In the genomic region with DNA sequence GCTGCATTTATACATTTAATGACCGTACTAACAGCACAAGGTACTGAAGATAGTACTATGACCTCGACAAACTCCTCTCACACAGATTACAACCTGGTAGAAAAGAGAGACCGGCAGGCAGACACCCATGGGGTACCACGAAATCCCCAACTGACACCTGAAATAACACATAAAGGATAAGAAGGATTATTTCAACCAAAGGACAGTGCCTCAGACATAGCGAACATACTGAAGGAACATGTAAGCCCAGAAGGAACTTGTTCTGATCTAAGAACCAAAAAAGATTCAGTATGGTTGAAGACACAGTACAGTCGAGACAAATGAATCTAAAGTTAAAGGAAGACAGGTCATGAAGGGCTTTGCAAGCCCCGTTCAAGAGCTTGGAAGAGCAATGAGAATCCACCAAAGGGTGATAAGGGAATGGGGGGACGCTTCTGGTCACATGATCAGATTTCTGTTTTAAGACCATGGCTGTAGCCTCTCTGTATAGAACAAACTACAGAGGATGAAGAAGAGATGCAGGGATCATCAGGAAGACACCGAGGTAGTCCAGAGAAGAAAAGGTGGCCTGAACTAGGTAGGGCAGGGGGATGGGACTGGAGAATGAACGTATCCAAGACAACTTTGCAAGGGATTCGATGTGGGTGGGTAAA, we compare ENCODE assay signal across 8 cellular contexts. TPM values are rescaled to one million over a fixed set of nuclear protein-coding genes. Genes with fewer than 3 reads are reported as not detected.
DNase-seq lines count a peak whose midpoint lies in the region; ATAC-seq and TF ChIP-seq lines count a peak whose summit lies in the region.

No MANE protein-coding gene starts in this region.

- H3K4me3 ChIP-seq in DND-41 (ENCODE audit: low read depth in 1 of 2, low read length in 2 of 2): peak overlapping the region; percentile 55 to 79
- H3K4me3 ChIP-seq in PC-9: peak overlapping the region; percentile 76
- peak overlapping the region; percentile 97 for H3K4me3 ChIP-seq in endodermal cell (ENCODE audit: low read length)
- peak overlapping the region; percentile 84 to 97 for H3K4me3 ChIP-seq in neuronal stem cell (ENCODE audit: low read length in 2 of 2)

- H3F3A ChIP-seq in PC-9 (ENCODE audit: insufficient read depth, low read depth): peaks cover 55% of the 10 kb centered on the region

- no peaks in the 10 kb centered on the region for H3K27me3 ChIP-seq in DND-41 (ENCODE audit: insufficient read depth, low read length, poor library complexity)
- no peaks in the 10 kb centered on the region for H3K27me3 ChIP-seq in PC-9 (ENCODE audit: insufficient read depth, low read depth)
- H3K27me3 ChIP-seq in endodermal cell (ENCODE audit: control insufficient read depth, insufficient read depth, low read length, poor library complexity, severe bottlenecking): no peaks in the 10 kb centered on the region
- H3K27me3 ChIP-seq in neuronal stem cell (ENCODE audit: control insufficient read depth in 3 of 3, insufficient read depth in 3 of 3, low read depth in 1 of 3, low read length in 3 of 3): no peaks in the 10 kb centered on the region

- no peak overlapping the region for H3K23ac ChIP-seq in neuronal stem cell (ENCODE audit: low read depth, low read length, poor library complexity)

- peak overlapping the region; percentile 95 for H3K27ac Mint-ChIP-seq in endodermal cell

- H3K4me1 ChIP-seq in DND-41 (ENCODE audit: insufficient read depth, low read length) (peaks cover 46% of the 10 kb centered on the region), PC-9 (replicated peaks; ENCODE audit: insufficient read depth) (peaks cover 69% of the 10 kb centered on the region), endodermal cell (ENCODE audit: control insufficient read depth, insufficient read depth, low read length) (no peaks in the 10 kb centered on the region), neuronal stem cell (ENCODE audit: control insufficient read depth in 2 of 2, insufficient read depth in 1 of 2, low read depth in 1 of 2, low read length in 2 of 2) (peaks cover 4 to 10% of the 10 kb centered on the region in 2 donors)

- CTCF ChIA-PET in PC-9 (lab: Charles Lee): interaction anchor here (0.5 to 1.1 kb wide), 2 partner anchors 10 to 51 kb away, joined by 3 to 4 read pairs; no protein-coding TSS in a partner anchor

- peaks cover 24% of the 10 kb centered on the region for H3K36me3 Mint-ChIP-seq in endodermal cell (ENCODE audit: low read depth)

- no peak for DNase-seq in DND-41
- peak in 1 of 2 experiments; percentile 12 for DNase-seq in PC-9
- DNase-seq in endodermal cell: no peak
- no peak for DNase-seq in neuronal stem cell (ENCODE audit: low spot score)
- DNase-seq in HK-2 (ENCODE audit: unreplicated experiment): no peak
- no peak for DNase-seq in NCI-H69 (lab: John Stamatoyannopoulos, UW)
- no peak for DNase-seq in Ammon's horn (ENCODE audit: low spot score)

- H3K18ac ChIP-seq in neuronal stem cell (ENCODE audit: low read length): peak overlapping the region; percentile 96

- peak overlapping the region; percentile 92 for H3K4me2 ChIP-seq in DND-41 (ENCODE audit: insufficient read depth, low read length)
- H3K4me2 ChIP-seq in PC-9: peak overlapping the region; percentile 89
- peak overlapping the region; percentile 85 for H3K4me2 ChIP-seq in neuronal stem cell (ENCODE audit: insufficient read depth, low read length, poor library complexity, severe bottlenecking)

- H2AFZ ChIP-seq in DND-41 (ENCODE audit: low read depth, low read length) (peak overlapping the region; percentile 85; the same call in 1 of the 2 replicates), PC-9 (peak overlapping the region; percentile 72; the same call in 1 of the 2 replicates), neuronal stem cell (ENCODE audit: low read length) (peak overlapping the region; percentile 95)

- H3K27me3 Mint-ChIP-seq in endodermal cell (ENCODE audit: insufficient read depth): no peaks in the 10 kb centered on the region

- H4K8ac ChIP-seq in neuronal stem cell (ENCODE audit: low read depth, low read length): no peak overlapping the region

- WGBS in endodermal cell (ENCODE audit: insufficient coverage in 1 of 2, insufficient read length in 1 of 2), 2 experiments: 44 to 53% methylated on average over 8 to 11 of the region's 11 CpGs
- WGBS in neuronal stem cell (ENCODE audit: extremely low coverage in 2 of 2, insufficient read length in 2 of 2, insufficient replicate concordance in 1 of 2), 2 donors: no CpG with 5 or more reads among the region's 11 CpGs

- H2AK5ac ChIP-seq in neuronal stem cell (ENCODE audit: low read depth, low read length): peak overlapping the region; percentile 64

- H3K79me2 ChIP-seq in DND-41 (ENCODE audit: insufficient read depth, low read length) (peaks cover 84% of the 10 kb centered on the region), PC-9 (ENCODE audit: low read depth) (peaks cover 91% of the 10 kb centered on the region)

- intact Hi-C loops in PC-9 (cut with micrococcal nuclease; ENCODE audit: unreplicated experiment): loop anchor here (1.0 to 10.0 kb wide), 4 partner anchors 56 to 470 kb away; no protein-coding TSS in a partner anchor

- H3K9me2 ChIP-seq in PC-9 (ENCODE audit: insufficient read depth): no peaks in the 10 kb centered on the region

- peak overlapping the region; percentile 87 for H3K27ac ChIP-seq in DND-41 (ENCODE audit: low read length)
- H3K27ac ChIP-seq in PC-9: peak overlapping the region; percentile 75
- H3K27ac ChIP-seq in endodermal cell (ENCODE audit: low read depth, low read length): no peak overlapping the region
- no peak overlapping the region for H3K27ac ChIP-seq in neuronal stem cell (replicated peaks; ENCODE audit: low read length)

- peak overlapping the region; percentile 19 for H3K4ac ChIP-seq in neuronal stem cell (ENCODE audit: low read length)

- H2BK5ac ChIP-seq in neuronal stem cell (ENCODE audit: low read length): peak overlapping the region; percentile 83

- peaks cover 15% of the 10 kb centered on the region for H3K4me1 Mint-ChIP-seq in endodermal cell

- no peak overlapping the region for H2BK120ac ChIP-seq in neuronal stem cell (ENCODE audit: low read depth, low read length)

- H3K9me3 Mint-ChIP-seq in endodermal cell: no peaks in the 10 kb centered on the region

- H3K4me3 Mint-ChIP-seq in endodermal cell: peak overlapping the region; percentile 89

- H3K79me1 ChIP-seq in neuronal stem cell (ENCODE audit: low read depth, low read length): peaks cover 5% of the 10 kb centered on the region

- H2BK12ac ChIP-seq in neuronal stem cell (ENCODE audit: low read length): no peak overlapping the region

- H3K36me3 ChIP-seq in DND-41 (ENCODE audit: insufficient read depth, low read length) (peaks cover 21% of the 10 kb centered on the region), PC-9 (ENCODE audit: low read depth) (peaks cover 25% of the 10 kb centered on the region), endodermal cell (ENCODE audit: control insufficient read depth, insufficient read depth, low read length) (peaks cover 35% of the 10 kb centered on the region), neuronal stem cell (replicated peaks in 1 of 2; ENCODE audit: control insufficient read depth in 2 of 2, insufficient read depth in 2 of 2, low read length in 2 of 2) (peaks cover 6 to 30% of the 10 kb centered on the region in 2 donors)

- H3K9ac ChIP-seq in DND-41 (ENCODE audit: low read depth, low read length) (peak overlapping the region; percentile 95), endodermal cell (ENCODE audit: extremely low read depth, low read length, poor library complexity, severe bottlenecking) (peak overlapping the region; percentile 78), neuronal stem cell (ENCODE audit: low read depth, low read length, poor library complexity) (peak overlapping the region; percentile 87)

- no peak overlapping the region for H2BK15ac ChIP-seq in neuronal stem cell (ENCODE audit: low read length)

- BruUV-seq in PC-9 (replicated peaks; lab: Mats Ljungman, UMichigan): no TSS peak

- H4K91ac ChIP-seq in neuronal stem cell (ENCODE audit: low read depth, low read length, poor library complexity): no peak overlapping the region

- H3K9me3 ChIP-seq in DND-41 (ENCODE audit: insufficient read depth, low read length, severe bottlenecking) (no peaks in the 10 kb centered on the region), PC-9 (ENCODE audit: insufficient read depth, low read depth) (no peaks in the 10 kb centered on the region), endodermal cell (ENCODE audit: control insufficient read depth, low read length) (peaks cover 7% of the 10 kb centered on the region), neuronal stem cell (replicated peaks in 1 of 2; ENCODE audit: control insufficient read depth in 2 of 2, insufficient read depth in 1 of 2, low read depth in 1 of 2, low read length in 2 of 2) (no peaks in the 10 kb centered on the region)

- H4K20me1 ChIP-seq in DND-41 (ENCODE audit: insufficient read depth, low read length): peaks cover 30% of the 10 kb centered on the region
- peaks cover 15% of the 10 kb centered on the region for H4K20me1 ChIP-seq in PC-9 (ENCODE audit: insufficient read depth)

- TF ChIP-seq CTCF in DND-41 (IDR thresholded peaks at IDR 0.05; ENCODE audit: borderline replicate concordance, extremely low read depth, low read length, poor library complexity, severe bottlenecking) (no peak), PC-9 (conservative IDR thresholded peaks at IDR 0.05) (no peak), endodermal cell (conservative IDR thresholded peaks at IDR 0.05) (no peak)

- no peak overlapping the region for H3K14ac ChIP-seq in neuronal stem cell (ENCODE audit: low read length)

- ATAC-seq in DND-41 (ENCODE audit: insufficient read depth, low read depth) (no peak), GM21528 (IDR thresholded peaks at IDR 0.05; ENCODE audit: low FRiP score, unreplicated experiment) (no peak)

- POLR2A ChIA-PET in PC-9 (lab: Charles Lee; ENCODE audit: unreplicated experiment): interaction anchor here (1.0 kb wide), 1 partner anchor 9 kb away, joined by 3 read pairs; no protein-coding TSS in a partner anchor

RNA-seq across cellular contexts. Expression of a gene that starts 0.9 kb away (rescaled TPM):
- total RNA-seq in PC-9 (2021) (127 and 163 TPM in 2 replicates), endodermal cell (10 to 100 TPM; 82.4 to 82.9 TPM)
- polyA plus RNA-seq in endodermal cell (2013, experiment 1 of 2): 73.4 TPM
- polyA plus RNA-seq in endodermal cell (2013, experiment 2 of 2): 71.3 TPM
- 56.7 TPM for polyA plus RNA-seq in neuronal stem cell (2013, experiment 1 of 2)
- polyA plus RNA-seq in neuronal stem cell (2013, experiment 2 of 2): 57.6 TPM

RNA-seq across cellular contexts. Expression of a gene that starts 26.3 kb away (rescaled TPM):
- total RNA-seq in PC-9 (2021) (66.8 and 80.9 TPM in 2 replicates), endodermal cell (10 to 100 TPM; 11.9 to 17.6 TPM)
- polyA plus RNA-seq in endodermal cell (2013, experiment 1 of 2): 9.7 TPM
- 9.9 TPM for polyA plus RNA-seq in endodermal cell (2013, experiment 2 of 2)
- polyA plus RNA-seq in neuronal stem cell (2013, experiment 1 of 2): 12.6 TPM
- 12.6 TPM for polyA plus RNA-seq in neuronal stem cell (2013, experiment 2 of 2)

Comparison
In these comparisons a context has a peak if more than half of its experiments do, and no peak if none do; other contexts are left out.
1. H3K27ac ChIP-seq: peak in DND-41 (single experiment) and PC-9 (single experiment); none in endodermal cell (single experiment) and neuronal stem cell (single experiment).
2. Peak in every context shown above with its lines, with median percentiles within 50 percentile points of each other: H2AFZ ChIP-seq, H3K4me2 ChIP-seq, H3K4me3 ChIP-seq and H3K9ac ChIP-seq.